Comparison of ENCODE assay signal across 8 cellular contexts in the genomic region with DNA sequence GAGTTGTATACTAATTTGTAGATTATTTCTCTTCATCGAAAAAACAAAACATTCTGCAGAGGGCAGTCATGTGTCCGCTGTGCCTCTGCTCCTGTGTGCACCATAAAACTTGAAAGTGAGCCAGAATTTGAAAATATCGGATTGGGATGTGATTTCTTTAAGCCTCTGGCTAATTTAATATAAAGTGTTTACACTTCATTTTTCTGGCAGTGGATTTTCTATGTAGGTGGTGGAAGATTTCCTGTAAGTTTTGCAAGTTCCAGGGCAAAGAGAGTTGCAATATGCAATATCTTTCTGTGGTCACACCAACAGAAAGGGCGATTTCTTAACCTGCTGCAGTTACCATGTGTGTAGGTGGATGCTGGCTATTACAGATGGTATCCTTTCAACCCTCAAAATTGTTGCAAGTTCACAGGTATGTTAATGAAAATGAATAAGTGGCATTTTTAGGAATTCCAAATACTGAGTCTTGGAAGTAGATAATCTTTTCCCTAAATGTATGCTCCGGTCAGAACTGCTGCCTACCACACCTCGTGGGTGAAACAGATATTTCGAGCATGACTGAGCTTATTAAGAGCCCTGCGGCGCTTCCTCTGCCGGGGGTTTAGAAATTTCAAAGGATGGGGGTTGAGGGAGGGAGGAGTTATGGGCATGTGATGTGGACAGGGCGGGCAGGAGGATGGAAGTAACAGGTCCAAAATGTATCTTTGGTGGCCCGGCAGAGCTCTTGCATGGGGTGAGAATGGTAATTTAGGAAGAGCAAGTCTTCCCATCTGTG.
DNase-seq lines count a peak whose midpoint lies in the region; ATAC-seq and TF ChIP-seq lines count a peak whose summit lies in the region.

No MANE protein-coding gene starts in this region.

- H3K9ac ChIP-seq in PC-3 (ENCODE audit: low read length) = peak overlapping the region; percentile 77
- no peak overlapping the region for H3K9ac ChIP-seq in fibroblast of lung (ENCODE audit: insufficient read depth, low read length)

- TF ChIP-seq EP300 in stomach (IDR thresholded peaks at IDR 0.05) = no peak

- H3K9me2 ChIP-seq in PC-3 (replicated peaks; ENCODE audit: low read length) = no peaks in the 10 kb centered on the region

- TF ChIP-seq CTCF in AG04450 (IDR thresholded peaks at IDR 0.05; ENCODE audit: low read depth, low read length) (peak; percentile 17; the same call in 1 of the 2 replicates), PC-3 (conservative IDR thresholded peaks at IDR 0.05; ENCODE audit: low read depth, low read length) (peak; percentile 47), fibroblast of lung (conservative IDR thresholded peaks at IDR 0.05 in 1 of 2, IDR thresholded peaks at IDR 0.05 in 1 of 2; ENCODE audit: low read depth in 1 of 2, low read length in 2 of 2) (no peak), stomach (IDR thresholded peaks at IDR 0.05) (no peak)

- peak overlapping the region; percentile 85 for H3K4me2 ChIP-seq in PC-3 (ENCODE audit: low read length)
- peak overlapping the region; percentile 62 for H3K4me2 ChIP-seq in fibroblast of lung (ENCODE audit: extremely low read depth, insufficient read depth, low read length)

- peaks cover 18% of the 10 kb centered on the region for H3K79me2 ChIP-seq in PC-3 (ENCODE audit: low read length)
- H3K79me2 ChIP-seq in fibroblast of lung (ENCODE audit: control insufficient read depth, insufficient read depth, low read length) = peaks cover 27% of the 10 kb centered on the region

- no peak for TF ChIP-seq POLR2A in stomach (IDR thresholded peaks at IDR 0.05)

- peaks cover 9% of the 10 kb centered on the region for H3F3A ChIP-seq in PC-3 (ENCODE audit: low read length, unreplicated experiment)

- POLR2A ChIA-PET in AG04450 (lab: Yijun Ruan, JAX) (interaction anchor here (0.8 to 2.2 kb wide), 3 partner anchors 16 to 24 kb away, joined by 3 to 10 read pairs (median 5); no protein-coding TSS in a partner anchor), PC-3 (lab: Charles Lee; ENCODE audit: unreplicated experiment) (interaction anchor here (0.6 kb wide), 1 partner anchor 18 kb away, joined by 4 read pairs; no protein-coding TSS in a partner anchor)

- H3K27ac ChIP-seq in AG04450 (ENCODE audit: low read depth, low read length) = peak overlapping the region; percentile 85
- H3K27ac ChIP-seq in PC-3 (ENCODE audit: low read length) = peak overlapping the region; percentile 94
- H3K27ac ChIP-seq in fibroblast of lung (ENCODE audit: insufficient read depth, low read length) = peak overlapping the region; percentile 48
- peak overlapping the region in 4 of 5 donors; percentile 17 to 66 (median 48) for H3K27ac ChIP-seq in stomach

- H2AFZ ChIP-seq in PC-3 (ENCODE audit: low read length) (peak overlapping the region; percentile 39), fibroblast of lung (ENCODE audit: low read length) (no peak overlapping the region)

- CTCF ChIA-PET in AG04450 (lab: Charles Lee) = interaction anchor here (0.6 to 2.1 kb wide), 4 partner anchors 8 to 203 kb away, joined by 3 to 8 read pairs (median 4); no protein-coding TSS in a partner anchor
- CTCF ChIA-PET in PC-3 (lab: Charles Lee) = interaction anchor here (0.7 to 1.6 kb wide), 5 partner anchors 17 to 225 kb away, joined by 3 to 8 read pairs (median 4); a partner anchor contains a TSS

- intact Hi-C loops in PC-3 (cut with micrococcal nuclease) (loop anchor here (1.0 to 2.0 kb wide), 2 partner anchors 17 to 24 kb away; no protein-coding TSS in a partner anchor), stomach (cut with DNase I; ENCODE audit: low total_unique reads) (loop anchor here (10.0 kb wide), 1 partner anchor 69 kb away; no protein-coding TSS in a partner anchor)

- no peaks in the 10 kb centered on the region for H3K36me3 ChIP-seq in PC-3 (ENCODE audit: low read depth, low read length)
- H3K36me3 ChIP-seq in fibroblast of lung (ENCODE audit: control insufficient read depth, insufficient read depth, low read length) = no peaks in the 10 kb centered on the region
- no peaks in the 10 kb centered on the region for H3K36me3 ChIP-seq in stomach

- DNase-seq in AG04450 (ENCODE audit: low read depth, low spot score) (no peak), PC-3 (peak; percentile 94), fibroblast of lung (ENCODE audit: low read depth in 2 of 2) (peak; percentile 71 to 95), stomach (no peak), amygdala (lab: John Stamatoyannopoulos, UW) (no peak), NCI-H2081 (lab: John Stamatoyannopoulos, UW) (no peak), NCI-H2081 treated with DMSO at 0.1 percent for 48 hours (lab: John Stamatoyannopoulos, UW) (no peak)

- peak overlapping the region; percentile 34 for H3K4me3 ChIP-seq in AG04450 (ENCODE audit: low read depth, low read length)
- peak overlapping the region; percentile 55 for H3K4me3 ChIP-seq in PC-3 (ENCODE audit: low read length)
- H3K4me3 ChIP-seq in fibroblast of lung (replicated peaks in 1 of 4; ENCODE audit: control extremely low read depth in 1 of 4, insufficient read depth in 1 of 4, low read depth in 3 of 4, low read length in 4 of 4) = peak overlapping the region in 1 of 4 experiments; percentile 27
- H3K4me3 ChIP-seq in stomach = no peak overlapping the region

- ATAC-seq in GM21381 (IDR thresholded peaks at IDR 0.05; ENCODE audit: unreplicated experiment) (peak; percentile 51), PC-3 (peak; percentile 80)

- TSS peak; percentile 87 for BruUV-seq in PC-3 (replicated peaks; lab: Mats Ljungman, UMichigan)

- no peaks in the 10 kb centered on the region for H3K27me3 ChIP-seq in AG04450 (ENCODE audit: control insufficient read depth, insufficient read depth, low read length)
- H3K27me3 ChIP-seq in PC-3 (ENCODE audit: low read length) = no peaks in the 10 kb centered on the region
- H3K27me3 ChIP-seq in fibroblast of lung (ENCODE audit: control insufficient read depth, insufficient read depth, low read length) = no peaks in the 10 kb centered on the region
- no peaks in the 10 kb centered on the region for H3K27me3 ChIP-seq in stomach

- peaks cover 54% of the 10 kb centered on the region for H3K4me1 ChIP-seq in PC-3 (ENCODE audit: insufficient read depth, low read length)
- peaks cover 34% of the 10 kb centered on the region for H3K4me1 ChIP-seq in fibroblast of lung (ENCODE audit: control insufficient read depth, extremely low read depth, insufficient read depth, low read length)
- peaks cover 25 to 60% (median 44%) of the 10 kb centered on the region in 4 donors for H3K4me1 ChIP-seq in stomach

- H3K9me3 ChIP-seq in AG04450 (ENCODE audit: control insufficient read depth, insufficient read depth, low read length) (no peaks in the 10 kb centered on the region), PC-3 (ENCODE audit: low read length) (no peaks in the 10 kb centered on the region), fibroblast of lung (ENCODE audit: control insufficient read depth, insufficient read depth, low read depth, low read length) (no peaks in the 10 kb centered on the region), stomach (no peaks in the 10 kb centered on the region)

- H4K20me1 ChIP-seq in PC-3 (ENCODE audit: low read length) = no peaks in the 10 kb centered on the region
- H4K20me1 ChIP-seq in fibroblast of lung (ENCODE audit: control insufficient read depth, extremely low read depth, insufficient read depth, low read length) = no peaks in the 10 kb centered on the region

- 36 to 63% (median 59%) methylated on average over 12 of the region's 12 CpGs for WGBS in stomach, 5 donors

Comparison
In these comparisons a context has a peak if more than half of its experiments do, and no peak if none do; other contexts are left out.
1. DNase-seq: peak in PC-3 (single experiment) and fibroblast of lung (2 of 2); none in AG04450 (single experiment), stomach (single experiment), amygdala (0 of 56), NCI-H2081 (0 of 2) and NCI-H2081 treated with DMSO at 0.1 percent for 48 hours (single experiment).
2. H3K4me3 ChIP-seq: peak in AG04450 (single experiment) and PC-3 (single experiment); none in stomach (0 of 4).
3. CTCF ChIP-seq: peak in AG04450 (single experiment) and PC-3 (single experiment); none in fibroblast of lung (0 of 2) and stomach (0 of 7).
4. Peak in every context shown above with its lines, with median percentiles within 50 percentile points of each other: H3K27ac ChIP-seq.